1 cellular context compared by ENCODE assay signal in the genomic region with DNA sequence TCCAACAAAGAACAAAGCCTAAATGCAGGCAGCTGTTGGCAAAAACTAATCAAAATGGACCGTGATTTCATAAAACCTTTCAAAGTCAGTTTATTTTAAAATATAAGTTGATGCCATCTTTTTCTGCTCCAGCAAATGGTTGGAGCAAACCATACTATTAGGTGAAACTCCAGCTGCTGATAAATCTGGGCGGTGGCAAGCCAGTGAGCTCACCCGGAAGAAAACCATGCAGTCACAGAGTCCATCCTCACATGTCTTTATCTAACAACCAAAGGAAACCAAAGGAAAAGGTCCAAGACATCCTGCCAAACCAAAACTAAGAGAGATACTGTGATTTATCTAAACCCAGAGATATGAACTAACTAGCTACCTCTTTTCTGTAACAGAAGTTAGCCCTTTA.
TF ChIP-seq lines count a peak whose summit lies in the region.

No MANE protein-coding gene starts in this region.

TF ChIP-seq in IMR-90, 13 proteins besides CTCF, POLR2A, EP300 and RAD21:
- TF ChIP-seq FOS (IDR thresholded peaks at IDR 0.05; ENCODE audit: low read depth, low read length) (no peak), SMC3 (IDR thresholded peaks at IDR 0.05; ENCODE audit: low read depth, low read length) (no peak), MXI1 (IDR thresholded peaks at IDR 0.05; ENCODE audit: borderline replicate concordance, low read depth, low read length) (no peak), BHLHE40 (IDR thresholded peaks at IDR 0.05; ENCODE audit: low read depth, low read length) (no peak), CEBPB (IDR thresholded peaks at IDR 0.05; ENCODE audit: low read depth, low read length) (no peak), MAFK (IDR thresholded peaks at IDR 0.05; ENCODE audit: low read depth, low read length) (no peak), MAZ (IDR thresholded peaks at IDR 0.05; ENCODE audit: borderline replicate concordance, low read depth, low read length) (no peak)
- TF ChIP-seq, protein P1, sequence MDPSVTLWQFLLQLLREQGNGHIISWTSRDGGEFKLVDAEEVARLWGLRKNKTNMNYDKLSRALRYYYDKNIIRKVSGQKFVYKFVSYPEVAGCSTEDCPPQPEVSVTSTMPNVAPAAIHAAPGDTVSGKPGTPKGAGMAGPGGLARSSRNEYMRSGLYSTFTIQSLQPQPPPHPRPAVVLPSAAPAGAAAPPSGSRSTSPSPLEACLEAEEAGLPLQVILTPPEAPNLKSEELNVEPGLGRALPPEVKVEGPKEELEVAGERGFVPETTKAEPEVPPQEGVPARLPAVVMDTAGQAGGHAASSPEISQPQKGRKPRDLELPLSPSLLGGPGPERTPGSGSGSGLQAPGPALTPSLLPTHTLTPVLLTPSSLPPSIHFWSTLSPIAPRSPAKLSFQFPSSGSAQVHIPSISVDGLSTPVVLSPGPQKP (IDR thresholded peaks at IDR 0.05; ENCODE audit: borderline replicate concordance, low read depth, low read length), result no peak
